ENCODE assay signal across 13 cellular contexts in genomic region chrX:150036641-150037040, GRCh38.
"Had no signal": no experiment of that assay in that cellular context is flagged by ENCODE, and none has a peak within 500 bp of the region (broad histone marks: within the 10 kb centered on the region; RNA-seq: fewer than 3 reads in every experiment).

No MANE protein-coding gene starts in this region.

- ATAC-seq: body of pancreas; gastroesophageal sphincter; stimulated activated memory B cell treated with anti-CD40 and anti-IgM and Interleukin-4, amounts not matched to agents 10 μg/mL and 1 μg/mL and 100 μg/mL, for 72 hours; T-helper 17 cell; WTC11 had no signal

- H3K27me3 Mint-ChIP-seq: activated naive CD4-positive, alpha-beta T cell treated with anti-CD3 and anti-CD28 coated beads, Interleukin-2, amount 50 U/mL, for 24 hours; stimulated activated memory B cell treated with anti-CD40 and anti-IgM and Interleukin-4, amounts not matched to agents 10 μg/mL and 1 μg/mL and 100 μg/mL, for 72 hours; T-helper 17 cell had no signal

- H3K9ac ChIP-seq: neural progenitor cell had no signal

- H3K27me3 ChIP-seq: body of pancreas, gastroesophageal sphincter, neural progenitor cell, right atrium auricular region, tibial artery, vagina had no signal

- H3K9me3 Mint-ChIP-seq: activated naive CD4-positive, alpha-beta T cell treated with anti-CD3 and anti-CD28 coated beads, Interleukin-2, amount 50 U/mL, for 24 hours had no signal

- H3K9me3 ChIP-seq: body of pancreas, gastroesophageal sphincter had no signal

- H2AFZ ChIP-seq: neural progenitor cell had no signal

- H3K36me3 Mint-ChIP-seq: neural progenitor cell; stimulated activated memory B cell treated with anti-CD40 and anti-IgM and Interleukin-4, amounts not matched to agents 10 μg/mL and 1 μg/mL and 100 μg/mL, for 72 hours; WTC11 had no signal

- H3K27ac ChIP-seq: body of pancreas, gastroesophageal sphincter, neural progenitor cell, right atrium auricular region, tibial artery, vagina had no signal

- H3K27ac Mint-ChIP-seq: activated naive CD4-positive, alpha-beta T cell treated with anti-CD3 and anti-CD28 coated beads, Interleukin-2, amount 50 U/mL, for 24 hours; neural progenitor cell; stimulated activated memory B cell treated with anti-CD40 and anti-IgM and Interleukin-4, amounts not matched to agents 10 μg/mL and 1 μg/mL and 100 μg/mL, for 72 hours; T-helper 17 cell; WTC11 had no signal

- H3K4me1 Mint-ChIP-seq: activated naive CD4-positive, alpha-beta T cell treated with anti-CD3 and anti-CD28 coated beads, Interleukin-2, amount 50 U/mL, for 24 hours; stimulated activated memory B cell treated with anti-CD40 and anti-IgM and Interleukin-4, amounts not matched to agents 10 μg/mL and 1 μg/mL and 100 μg/mL, for 72 hours; T-helper 17 cell had no signal

- H3K4me1 ChIP-seq: gastroesophageal sphincter, vagina had no signal

- H3K4me3 Mint-ChIP-seq: activated naive CD4-positive, alpha-beta T cell treated with anti-CD3 and anti-CD28 coated beads, Interleukin-2, amount 50 U/mL, for 24 hours; neural progenitor cell; stimulated activated memory B cell treated with anti-CD40 and anti-IgM and Interleukin-4, amounts not matched to agents 10 μg/mL and 1 μg/mL and 100 μg/mL, for 72 hours; T-helper 17 cell; WTC11 had no signal

- H3K36me3 ChIP-seq: gastroesophageal sphincter, neural progenitor cell, right atrium auricular region, tibial artery, vagina had no signal

- H3K4me2 ChIP-seq: neural progenitor cell had no signal

- H3K4me3 ChIP-seq: body of pancreas, gastroesophageal sphincter, neural progenitor cell, right atrium auricular region, tibial artery, vagina had no signal

- DNase-seq: activated CD4-positive, alpha-beta T cell treated with anti-CD3 and anti-CD28 coated beads for 48 hours; activated effector memory CD4-positive, alpha-beta T cell treated with Interleukin-2 at 50 U/mL for 16 hours; cerebellar nuclear complex; T-helper 17 cell; tibial artery had no signal
